8 cellular contexts compared by ENCODE assay signal in the genomic region with DNA sequence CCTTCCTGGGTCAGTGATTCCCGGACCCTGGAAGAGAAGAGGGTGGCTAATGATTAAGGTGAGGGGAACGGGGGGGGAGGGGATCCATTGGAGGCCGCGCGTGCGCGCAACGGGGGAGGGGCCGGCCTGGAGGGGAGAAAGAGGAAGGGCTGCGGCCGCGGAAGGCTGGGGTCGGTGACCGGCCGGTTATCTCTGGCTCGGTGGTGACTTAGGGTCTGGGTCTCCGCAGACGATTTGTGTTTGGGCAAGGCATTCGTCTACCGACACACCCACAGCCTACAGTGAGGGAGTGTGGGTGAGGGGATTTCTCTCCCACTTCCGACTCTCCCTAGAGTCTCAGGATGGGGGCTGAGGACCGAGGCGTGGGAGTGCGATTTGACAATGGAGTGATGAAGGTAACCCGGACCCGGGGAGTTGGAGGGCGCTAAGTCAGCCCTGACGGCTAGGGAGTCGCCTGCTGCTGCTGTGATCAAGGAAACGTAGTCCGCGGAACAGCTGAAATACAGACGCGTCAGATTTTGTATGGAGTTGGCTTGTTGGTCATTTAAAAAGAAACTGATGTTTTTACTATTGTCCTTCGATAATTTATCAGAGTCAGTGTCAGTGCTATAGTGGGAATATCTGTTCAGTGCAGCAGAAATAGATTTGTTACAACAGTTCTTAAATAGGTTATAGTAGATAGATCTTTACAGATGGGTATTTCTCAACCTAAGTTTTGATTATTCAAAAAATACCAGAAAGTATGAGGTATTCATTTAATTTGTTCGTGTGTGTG. TPM values are rescaled to one million over a fixed set of nuclear protein-coding genes. Genes with fewer than 3 reads are reported as not detected.
A peak's percentile ranks its signal among the peaks of the same experiment; 100 is the strongest.
DNase-seq lines count a peak whose midpoint lies in the region; ATAC-seq and TF ChIP-seq lines count a peak whose summit lies in the region.

No MANE protein-coding gene starts in this region.

- peak; percentile 47 for ATAC-seq in GM18909 (IDR thresholded peaks at IDR 0.05; ENCODE audit: poor library complexity, unreplicated experiment)
- ATAC-seq in HG03196 (IDR thresholded peaks at IDR 0.05; ENCODE audit: unreplicated experiment) = peak; percentile 33

- TF ChIP-seq EP300 in esophagus muscularis mucosa (IDR thresholded peaks at IDR 0.05) = no peak

- no peak for TF ChIP-seq CTCF in esophagus muscularis mucosa (IDR thresholded peaks at IDR 0.05)

- intact Hi-C loops in esophagus muscularis mucosa (cut with DNase I) = loop anchor here (5.0 to 10.0 kb wide), 3 partner anchors 53 to 377 kb away; a partner anchor contains a TSS

- H3K27me3 ChIP-seq in NT2/D1 (ENCODE audit: insufficient read depth, insufficient read length) (no peaks in the 10 kb centered on the region), esophagus muscularis mucosa (no peaks in the 10 kb centered on the region), muscle layer of duodenum (ENCODE audit: low read depth, low read length) (no peaks in the 10 kb centered on the region)

- H3K9me3 ChIP-seq in NT2/D1 (ENCODE audit: insufficient read depth, low read length) (no peaks in the 10 kb centered on the region), esophagus muscularis mucosa (no peaks in the 10 kb centered on the region), muscle layer of duodenum (ENCODE audit: control insufficient read depth in 1 of 2, low read length in 2 of 2) (no peaks in the 10 kb centered on the region)

- peak overlapping the region; percentile 97 for H3K9ac ChIP-seq in NT2/D1 (ENCODE audit: insufficient read length, low read depth)

- WGBS in esophagus muscularis mucosa = under 1% methylated on average over 36 of the region's 36 CpGs

- DNase-seq in Ammon's horn (ENCODE audit: low spot score) (peak; percentile 69), NT2/D1 (ENCODE audit: low read depth, low spot score) (peak; percentile 30), esophagus muscularis mucosa (ENCODE audit: extremely low spot score) (peak; percentile 93)
- peak; percentile 55 for DNase-seq in activated T-cell treated with anti-CD3 and anti-CD28 coated beads, Interleukin-2, amount 50 U/mL, for 1 hour
- peak; percentile 40 for DNase-seq in stimulated activated CD8-positive, alpha-beta memory T cell treated with anti-CD3 and anti-CD28 coated beads, Interleukin-7, amount 100 ng/mL, for 48 hours (ENCODE audit: extremely low read depth in 1 of 2, low read depth in 1 of 2)

- H3K4me3 ChIP-seq in NT2/D1 (ENCODE audit: insufficient read length, low read depth) = peak overlapping the region; percentile 96
- H3K4me3 ChIP-seq in esophagus muscularis mucosa = peak overlapping the region; percentile 65 to 99 (median 81)
- peak overlapping the region; percentile 79 to 90 for H3K4me3 ChIP-seq in muscle layer of duodenum (ENCODE audit: low read depth in 1 of 2, low read length in 2 of 2)

- H3K36me3 ChIP-seq in NT2/D1 (ENCODE audit: insufficient read depth, insufficient read length, low read length) = peaks cover 24% of the 10 kb centered on the region
- peaks cover 0 to 6% (median 3%) of the 10 kb centered on the region in 4 donors for H3K36me3 ChIP-seq in esophagus muscularis mucosa
- H3K36me3 ChIP-seq in muscle layer of duodenum (ENCODE audit: control insufficient read depth in 1 of 2, insufficient read depth in 2 of 2, low read length in 2 of 2) = peaks cover 0 to 4% of the 10 kb centered on the region in 2 donors

- TF ChIP-seq POLR2A in esophagus muscularis mucosa (IDR thresholded peaks at IDR 0.05; ENCODE audit: low read depth) = no peak

- H3K27ac ChIP-seq in esophagus muscularis mucosa (replicated peaks in 1 of 4) (peak overlapping the region; percentile 86 to 92 (median 88)), muscle layer of duodenum (ENCODE audit: low read length) (peak overlapping the region; percentile 94)

- H3K4me1 ChIP-seq in NT2/D1 (ENCODE audit: insufficient read depth, insufficient read length) (peaks cover 2% of the 10 kb centered on the region), esophagus muscularis mucosa (peaks cover 18 to 39% (median 28%) of the 10 kb centered on the region in 4 donors), muscle layer of duodenum (ENCODE audit: control insufficient read depth in 1 of 2, insufficient read depth in 2 of 2, low read length in 2 of 2) (peaks cover 0 to 11% of the 10 kb centered on the region in 2 donors)

RNA-seq across cellular contexts. Expression of a gene that starts 0.7 kb away (rescaled TPM):
- total RNA-seq in esophagus muscularis mucosa = 10 to 100 TPM; 14.1 to 19.9 (median 18.4) TPM

RNA-seq across cellular contexts. Expression of a gene that starts 54.7 kb away (rescaled TPM):
- 10 to 100 TPM; 69.1 to 88.5 (median 76.3) TPM for total RNA-seq in esophagus muscularis mucosa

Comparison
In these comparisons a context has a peak if more than half of its experiments do, and no peak if none do; other contexts are left out.
1. Peak in every context shown above with its lines: DNase-seq, ATAC-seq, H3K4me3 ChIP-seq and H3K27ac ChIP-seq.
2. DNase-seq: peak in every context shown above with its lines; median percentile 93 in esophagus muscularis mucosa; 69 in Ammon's horn; 55 in activated T-cell treated with anti-CD3 and anti-CD28 coated beads, Interleukin-2, amount 50 U/mL, for 1 hour; 40 in stimulated activated CD8-positive, alpha-beta memory T cell treated with anti-CD3 and anti-CD28 coated beads, Interleukin-7, amount 100 ng/mL, for 48 hours; 30 in NT2/D1.